ENCODE assay signal across 8 cellular contexts in genomic region chr21:44931501-44932365, GRCh38. TPM values are rescaled to one million over a fixed set of nuclear protein-coding genes. Genes with fewer than 3 reads are reported as not detected.
DNase-seq lines count a peak whose midpoint lies in the region; ATAC-seq and TF ChIP-seq lines count a peak whose summit lies in the region.

No MANE protein-coding gene starts in this region.

- ATAC-seq in PC-3 = no peak; the same call in 1 of the 2 replicates

- H3K4me1 ChIP-seq in PC-3 (ENCODE audit: insufficient read depth, low read length) (peaks cover 64% of the 10 kb centered on the region), esophagus muscularis mucosa (peaks cover 24 to 51% (median 40%) of the 10 kb centered on the region in 4 donors), prostate gland (replicated peaks) (peaks cover 12% of the 10 kb centered on the region)

- no peaks in the 10 kb centered on the region for H3K9me2 ChIP-seq in PC-3 (replicated peaks; ENCODE audit: low read length)

- peak overlapping the region; percentile 73 for H3K9ac ChIP-seq in PC-3 (ENCODE audit: low read length)

- no peaks in the 10 kb centered on the region for H4K20me1 ChIP-seq in PC-3 (ENCODE audit: low read length)

- peak overlapping the region; percentile 60 for H2AFZ ChIP-seq in PC-3 (ENCODE audit: low read length)

- H3K27me3 ChIP-seq in GM06990 (replicated peaks; ENCODE audit: control insufficient read depth, insufficient read depth, low read length) = no peaks in the 10 kb centered on the region
- no peaks in the 10 kb centered on the region for H3K27me3 ChIP-seq in PC-3 (ENCODE audit: low read length)
- peaks cover 4 to 82% (median 25%) of the 10 kb centered on the region in 4 donors for H3K27me3 ChIP-seq in esophagus muscularis mucosa
- H3K27me3 ChIP-seq in prostate gland (replicated peaks; ENCODE audit: insufficient read depth) = peaks cover 10% of the 10 kb centered on the region

- peak overlapping the region; percentile 73 for H3K4me3 ChIP-seq in GM06990 (replicated peaks; ENCODE audit: low read depth, low read length)
- peak overlapping the region; percentile 77 for H3K4me3 ChIP-seq in PC-3 (ENCODE audit: low read length)
- H3K4me3 ChIP-seq in esophagus muscularis mucosa = peak overlapping the region; percentile 52 to 65 (median 62)
- peak overlapping the region; percentile 26 to 37 for H3K4me3 ChIP-seq in prostate gland

- H3K27ac ChIP-seq in PC-3 (ENCODE audit: low read length) = peak overlapping the region; percentile 74
- H3K27ac ChIP-seq in esophagus muscularis mucosa (replicated peaks in 1 of 4) = peak overlapping the region in 3 of 4 donors; percentile 28 to 39 (median 29)
- no peak overlapping the region for H3K27ac ChIP-seq in prostate gland

- TF ChIP-seq CTCF in GM06990 (IDR thresholded peaks at IDR 0.05; ENCODE audit: insufficient read depth, low read length, poor library complexity, severe bottlenecking) = no peak
- no peak for TF ChIP-seq CTCF in PC-3 (conservative IDR thresholded peaks at IDR 0.05; ENCODE audit: low read depth, low read length)
- TF ChIP-seq CTCF in esophagus muscularis mucosa (IDR thresholded peaks at IDR 0.05) = no peak
- no peak for TF ChIP-seq CTCF in prostate gland (IDR thresholded peaks at IDR 0.05)

- CTCF ChIA-PET in PC-3 (lab: Charles Lee) = interaction anchor here (0.7 to 1.2 kb wide), 3 partner anchors 86 to 523 kb away, joined by 3 to 12 read pairs (median 8); no protein-coding TSS in a partner anchor

- H3K4me2 ChIP-seq in PC-3 (ENCODE audit: low read length) = peak overlapping the region; percentile 95

- H3K36me3 ChIP-seq in GM06990 (ENCODE audit: control insufficient read depth, insufficient read depth, low read length) (no peaks in the 10 kb centered on the region; the same call in 1 of the 2 replicates), PC-3 (ENCODE audit: low read depth, low read length) (peaks cover 4% of the 10 kb centered on the region; the same call in 1 of the 2 replicates), esophagus muscularis mucosa (no peaks in the 10 kb centered on the region), prostate gland (no peaks in the 10 kb centered on the region)

- WGBS in esophagus muscularis mucosa = 1% methylated on average over 32 of the region's 73 CpGs
- 3% methylated on average over 73 of the region's 73 CpGs for WGBS in prostate gland

- TSS peak; percentile 65 for BruUV-seq in PC-3 (replicated peaks; lab: Mats Ljungman, UMichigan)

- peaks cover 53% of the 10 kb centered on the region for H3K79me2 ChIP-seq in PC-3 (ENCODE audit: low read length)

- peaks cover 8% of the 10 kb centered on the region for H3F3A ChIP-seq in PC-3 (ENCODE audit: low read length, unreplicated experiment)

- intact Hi-C loops in PC-3 (cut with micrococcal nuclease) = loop anchor here (2.0 kb wide), 2 partner anchors 15 to 39 kb away; no protein-coding TSS in a partner anchor
- intact Hi-C loops in esophagus muscularis mucosa (cut with DNase I) = loop anchor here (5.0 kb wide), 3 partner anchors 39 to 129 kb away; partner anchors contain the start of genes SUMO3 and UBE2G2
- intact Hi-C loops in prostate gland (cut with DNase I) = loop anchor here (1.0 to 10.0 kb wide), 3 partner anchors 38 to 427 kb away; partner anchors contain the start of gene UBE2G2

- POLR2A ChIA-PET in PC-3 (lab: Charles Lee; ENCODE audit: unreplicated experiment) = interaction anchor here (0.6 to 1.0 kb wide), 2 partner anchors 58 to 153 kb away, joined by 17 to 25 read pairs; partner anchors contain the start of gene PTTG1IP

- H3K9me3 ChIP-seq in PC-3 (ENCODE audit: low read length) (no peaks in the 10 kb centered on the region), esophagus muscularis mucosa (no peaks in the 10 kb centered on the region), prostate gland (no peaks in the 10 kb centered on the region)

- TF ChIP-seq EP300 in esophagus muscularis mucosa (IDR thresholded peaks at IDR 0.05) = no peak

- DNase-seq in GM06990 (ENCODE audit: extremely low read depth, insufficient read length) (no peak), PC-3 (peak; percentile 49), esophagus muscularis mucosa (ENCODE audit: extremely low spot score) (no peak), prostate gland (ENCODE audit: low spot score) (no peak), dermis blood vessel endothelial cell (no peak), kidney glomerular epithelial cell (lab: John Stamatoyannopoulos, UW) (no peak), inferior parietal cortex (ENCODE audit: extremely low spot score) (no peak)
- DNase-seq in activated CD4-positive, alpha-beta T cell treated with anti-CD3 and anti-CD28 coated beads, Interleukin-2, amount 50 U/mL, for 1 hour = no peak

- TF ChIP-seq POLR2A in esophagus muscularis mucosa (IDR thresholded peaks at IDR 0.05; ENCODE audit: low read depth) (no peak), prostate gland (IDR thresholded peaks at IDR 0.05) (no peak)

RNA-seq across cellular contexts. Expression of gene SLX9, which starts 8.1 kb away (rescaled TPM):
- 80.1 and 94.9 TPM in 2 replicates for total RNA-seq in PC-3 (2014; rRNA removed)
- total RNA-seq in esophagus muscularis mucosa = 10 to 100 TPM; 20.8 to 59.3 (median 27.6) TPM
- 10 to 100 TPM; 21.4 to 24.8 TPM for total RNA-seq in prostate gland
- 24.8 and 32.7 TPM in 2 replicates for total RNA-seq in dermis blood vessel endothelial cell

RNA-seq across cellular contexts. Expression of gene ITGB2, which starts 11.0 kb away (rescaled TPM):
- 45.1 and 45.7 TPM in 2 replicates for total RNA-seq in PC-3 (2014; rRNA removed)
- 100 to 1,000 TPM in 1 of 4 donors, 10 to 100 TPM in 3; 33.2 to 110 (median 44.0) TPM for total RNA-seq in esophagus muscularis mucosa
- total RNA-seq in prostate gland = 10 to 100 TPM; 23.1 to 56.1 TPM
- 0.05 and 0.34 TPM in 2 replicates for total RNA-seq in dermis blood vessel endothelial cell

RNA-seq across cellular contexts. Expression of gene PTTG1IP, which starts 58.2 kb away (rescaled TPM):
- 330 and 455 TPM in 2 replicates for total RNA-seq in PC-3 (2014; rRNA removed)
- total RNA-seq in esophagus muscularis mucosa = 100 to 1,000 TPM; 222 to 382 (median 302) TPM
- 100 to 1,000 TPM; 216 to 244 TPM for total RNA-seq in prostate gland
- 505 and 528 TPM in 2 replicates for total RNA-seq in dermis blood vessel endothelial cell

Comparison
In these comparisons a context has a peak if more than half of its experiments do, and no peak if none do; other contexts are left out.
1. H3K27ac ChIP-seq: peak in PC-3 (single experiment) and esophagus muscularis mucosa (3 of 4); none in prostate gland (0 of 2).
2. RNA of gene ITGB2, which starts 11.0 kb away (total RNA-seq): 23.1 to 56.1 TPM in prostate gland, 33.2 to 110 TPM in esophagus muscularis mucosa and 45.1 to 45.7 TPM in PC-3; 0.05 to 0.34 TPM in dermis blood vessel endothelial cell; every median in the first group is over 10 times any median in the second.
3. Peak in every context shown above with its lines, with median percentiles within 50 percentile points of each other: H3K4me3 ChIP-seq.